ENCODE assay signal across 1 cellular context in the genomic region with DNA sequence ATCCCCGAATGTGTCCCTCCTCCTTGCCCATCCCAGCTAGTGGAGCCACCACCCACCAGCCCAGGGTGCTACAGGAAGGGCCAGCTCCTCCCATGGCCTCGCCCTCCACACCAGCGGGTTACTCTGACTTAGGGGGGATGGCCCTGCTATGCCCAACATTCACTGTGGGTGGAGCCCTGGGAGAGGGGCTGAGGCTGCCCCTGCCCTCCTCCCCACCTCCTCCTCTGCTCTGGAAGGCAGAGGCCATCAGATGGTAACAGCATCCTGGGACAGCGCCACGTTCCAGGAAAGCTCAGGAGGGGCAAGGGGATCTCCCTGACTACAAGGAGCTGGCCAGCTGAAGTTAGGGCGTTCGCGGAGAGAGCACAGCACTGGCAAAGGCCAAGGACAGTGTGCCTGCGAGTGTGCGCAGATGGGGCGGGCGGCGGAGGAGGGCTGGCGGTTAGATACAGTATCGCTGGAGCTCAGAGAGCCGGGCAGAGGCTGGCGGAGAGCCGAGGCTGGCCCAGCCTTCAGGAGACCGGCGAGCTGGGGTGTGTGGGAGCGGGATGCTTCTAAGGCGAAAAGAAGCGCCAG.
TF ChIP-seq lines count a peak whose summit lies in the region.

No MANE protein-coding gene starts in this region.

TF ChIP-seq in SK-N-SH treated with all-trans-retinoic acid at 6 μM for 48 hours, 23 proteins besides CTCF, POLR2A, EP300 and RAD21 (continued from another document):
- TF ChIP-seq, protein P1, sequence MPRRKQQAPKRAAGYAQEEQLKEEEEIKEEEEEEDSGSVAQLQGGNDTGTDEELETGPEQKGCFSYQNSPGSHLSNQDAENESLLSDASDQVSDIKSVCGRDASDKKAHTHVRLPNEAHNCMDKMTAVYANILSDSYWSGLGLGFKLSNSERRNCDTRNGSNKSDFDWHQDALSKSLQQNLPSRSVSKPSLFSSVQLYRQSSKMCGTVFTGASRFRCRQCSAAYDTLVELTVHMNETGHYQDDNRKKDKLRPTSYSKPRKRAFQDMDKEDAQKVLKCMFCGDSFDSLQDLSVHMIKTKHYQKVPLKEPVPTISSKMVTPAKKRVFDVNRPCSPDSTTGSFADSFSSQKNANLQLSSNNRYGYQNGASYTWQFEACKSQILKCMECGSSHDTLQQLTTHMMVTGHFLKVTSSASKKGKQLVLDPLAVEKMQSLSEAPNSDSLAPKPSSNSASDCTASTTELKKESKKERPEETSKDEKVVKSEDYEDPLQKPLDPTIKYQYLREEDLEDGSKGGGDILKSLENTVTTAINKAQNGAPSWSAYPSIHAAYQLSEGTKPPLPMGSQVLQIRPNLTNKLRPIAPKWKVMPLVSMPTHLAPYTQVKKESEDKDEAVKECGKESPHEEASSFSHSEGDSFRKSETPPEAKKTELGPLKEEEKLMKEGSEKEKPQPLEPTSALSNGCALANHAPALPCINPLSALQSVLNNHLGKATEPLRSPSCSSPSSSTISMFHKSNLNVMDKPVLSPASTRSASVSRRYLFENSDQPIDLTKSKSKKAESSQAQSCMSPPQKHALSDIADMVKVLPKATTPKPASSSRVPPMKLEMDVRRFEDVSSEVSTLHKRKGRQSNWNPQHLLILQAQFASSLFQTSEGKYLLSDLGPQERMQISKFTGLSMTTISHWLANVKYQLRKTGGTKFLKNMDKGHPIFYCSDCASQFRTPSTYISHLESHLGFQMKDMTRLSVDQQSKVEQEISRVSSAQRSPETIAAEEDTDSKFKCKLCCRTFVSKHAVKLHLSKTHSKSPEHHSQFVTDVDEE (CRISPR knock-in tag; IDR thresholded peaks at IDR 0.05): no peak
- TF ChIP-seq TCF4 (CRISPR knock-in tag; IDR thresholded peaks at IDR 0.05; ENCODE audit: borderline replicate concordance): no peak
- no peak for TF ChIP-seq ZNF8 (CRISPR knock-in tag; IDR thresholded peaks at IDR 0.05)
- TF ChIP-seq ARNTL (CRISPR knock-in tag; IDR thresholded peaks at IDR 0.05; ENCODE audit: borderline replicate concordance, low read depth): no peak
- TF ChIP-seq CSDC2 (CRISPR knock-in tag; IDR thresholded peaks at IDR 0.05): no peak
- TF ChIP-seq ZFP30 (CRISPR knock-in tag; IDR thresholded peaks at IDR 0.05): no peak
- TF ChIP-seq ZFP3 (CRISPR knock-in tag; IDR thresholded peaks at IDR 0.05): no peak
- TF ChIP-seq OSR1 (CRISPR knock-in tag; IDR thresholded peaks at IDR 0.05): no peak
